In the genomic region with DNA sequence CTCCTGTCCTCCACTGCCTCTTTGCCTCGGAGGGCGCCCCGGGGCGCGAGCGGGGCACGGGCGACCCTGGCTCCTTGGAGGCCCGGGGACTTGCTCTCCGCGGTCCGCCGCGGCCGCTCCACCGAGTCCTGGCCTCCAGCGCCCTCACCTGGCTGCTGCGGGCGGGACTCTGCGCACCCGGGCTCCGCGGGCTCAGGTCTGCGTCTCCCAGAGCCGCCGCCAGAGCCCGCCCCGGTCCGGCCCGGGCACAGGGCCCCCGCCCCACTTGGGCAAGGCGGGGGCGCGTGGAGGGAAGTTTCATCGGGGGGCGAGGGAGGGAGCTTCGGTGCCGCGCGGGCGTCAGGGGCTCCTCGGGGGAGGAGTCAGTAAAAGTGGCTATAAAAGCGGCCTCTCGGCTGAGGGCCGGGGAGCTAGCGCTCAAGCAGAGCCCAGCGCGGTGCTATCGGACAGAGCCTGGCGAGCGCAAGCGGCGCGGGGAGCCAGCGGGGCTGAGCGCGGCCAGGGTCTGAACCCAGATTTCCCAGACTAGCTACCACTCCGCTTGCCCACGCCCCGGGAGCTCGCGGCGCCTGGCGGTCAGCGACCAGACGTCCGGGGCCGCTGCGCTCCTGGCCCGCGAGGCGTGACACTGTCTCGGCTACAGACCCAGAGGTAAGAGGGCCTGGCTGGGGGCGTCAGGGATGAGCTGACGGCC, we compare ENCODE assay signal across 7 cellular contexts. TPM values are rescaled to one million over a fixed set of nuclear protein-coding genes. Genes with fewer than 3 reads are reported as not detected.
DNase-seq lines count a peak whose midpoint lies in the region; ATAC-seq and TF ChIP-seq lines count a peak whose summit lies in the region.

Gene CEMIP, plus strand, starts transcription at position 407 of the 694 bp plus-strand sequence. CDS start 94,510 bp downstream, outside the sequence.

- H3K27ac ChIP-seq in colonic mucosa: no peak within 1 kb of the TSS

- H3K4me3 ChIP-seq in GM06990 (replicated peaks; ENCODE audit: low read depth, low read length) (peak within 1 kb of the TSS; percentile 25), NB4 (ENCODE audit: low read depth, low read length) (no peak within 1 kb of the TSS), colonic mucosa (peak within 1 kb of the TSS; percentile 53), kidney epithelial cell (ENCODE audit: low read depth, low read length) (peak within 1 kb of the TSS; percentile 33)

- peaks cover 2% of the 10 kb centered on the region for H3K36me3 Mint-ChIP-seq in T-helper 17 cell (ENCODE audit: low read depth)

- H3K36me3 ChIP-seq in GM06990 (ENCODE audit: control insufficient read depth, insufficient read depth, low read length) (no peaks in the 10 kb centered on the region), colonic mucosa (no peaks in the 10 kb centered on the region), kidney epithelial cell (ENCODE audit: control insufficient read depth, insufficient read depth, low read length) (no peaks in the 10 kb centered on the region)

- no peak within 1 kb of the TSS for H3K27ac Mint-ChIP-seq in T-helper 17 cell

- H3K27me3 Mint-ChIP-seq in T-helper 17 cell: peaks cover 66% of the 10 kb centered on the region

- DNase-seq in GM06990 (ENCODE audit: extremely low read depth, insufficient read length): peak; percentile 66
- peak; percentile 36 for DNase-seq in NB4 (ENCODE audit: low read depth)
- peak in 1 of 3 donors; percentile 20 for DNase-seq in T-helper 17 cell
- DNase-seq in colonic mucosa: peak; percentile 84
- DNase-seq in kidney epithelial cell (ENCODE audit: low read depth): no peak
- peak; percentile 44 for DNase-seq in stimulated activated CD4-positive, alpha-beta T cell treated with anti-CD3 and anti-CD28 coated beads, Interleukin-12 subunit alpha, Interleukin-12 subunit beta, amount 100 ng/mL, for 4 hours
- DNase-seq in effector CD4-positive, alpha-beta T cell: no peak

- H3K9ac ChIP-seq in colonic mucosa (ENCODE audit: low read depth in 2 of 2, low read length in 2 of 2): peak within 1 kb of the TSS in 1 of 2 donors; percentile 19

- no peak for TF ChIP-seq POLR2A in NB4 (IDR thresholded peaks at IDR 0.05; ENCODE audit: extremely low read depth, insufficient read length)

- peaks cover 11% of the 10 kb centered on the region for H3K4me1 ChIP-seq in colonic mucosa

- peaks cover 2% of the 10 kb centered on the region for H3K27me3 ChIP-seq in GM06990 (replicated peaks; ENCODE audit: control insufficient read depth, insufficient read depth, low read length)
- peaks cover 17% of the 10 kb centered on the region for H3K27me3 ChIP-seq in colonic mucosa
- H3K27me3 ChIP-seq in kidney epithelial cell (ENCODE audit: control insufficient read depth, insufficient read depth, low read length): peaks cover 34% of the 10 kb centered on the region

- peaks cover 10% of the 10 kb centered on the region for H3K4me1 Mint-ChIP-seq in T-helper 17 cell

- peak; percentile 57 for ATAC-seq in T-helper 17 cell

- H3K9me3 ChIP-seq in T-helper 17 cell (ENCODE audit: control insufficient read depth, low read length, poor library complexity, severe bottlenecking) (no peaks in the 10 kb centered on the region), colonic mucosa (no peaks in the 10 kb centered on the region)

- TF ChIP-seq CTCF in GM06990 (IDR thresholded peaks at IDR 0.05; ENCODE audit: insufficient read depth, low read length, poor library complexity, severe bottlenecking) (peak; percentile 45), NB4 (IDR thresholded peaks at IDR 0.05; ENCODE audit: low read depth, low read length) (peak; percentile 12), colonic mucosa (IDR thresholded peaks at IDR 0.05) (peak; percentile 78), kidney epithelial cell (IDR thresholded peaks at IDR 0.05; ENCODE audit: insufficient read depth, low read length, poor library complexity, severe bottlenecking) (peak; percentile 44)

- intact Hi-C loops in colonic mucosa (cut with DNase I): loop anchor here (2.0 to 10.0 kb wide), 4 partner anchors 164 to 322 kb away; no protein-coding TSS in a partner anchor

- peak within 1 kb of the TSS; percentile 84 for H3K4me3 Mint-ChIP-seq in T-helper 17 cell

RNA-seq across cellular contexts. Expression of gene CEMIP, which starts in this region (rescaled TPM):
- total RNA-seq in T-helper 17 cell: under 1 TPM; 0.15 to 0.42 TPM
- total RNA-seq in colonic mucosa: 1 to 10 TPM; 2.1 to 2.9 TPM
- under 0.01 and 0.07 TPM in 2 replicates for total RNA-seq in kidney epithelial cell

Comparison
In these comparisons a context has a peak if more than half of its experiments do, and no peak if none do; other contexts are left out.
1. Peak in ATAC-seq in T-helper 17 cell; RNA of the gene not detected or under 1 TPM.
2. DNase-seq: peak in GM06990 (single experiment), NB4 (single experiment), colonic mucosa (single experiment) and stimulated activated CD4-positive, alpha-beta T cell treated with anti-CD3 and anti-CD28 coated beads, Interleukin-12 subunit alpha, Interleukin-12 subunit beta, amount 100 ng/mL, for 4 hours (single experiment); none in kidney epithelial cell (single experiment) and effector CD4-positive, alpha-beta T cell (single experiment).
3. CTCF ChIP-seq: peak in every context shown above with its lines; median percentile 78 in colonic mucosa; 45 in GM06990; 44 in kidney epithelial cell; 12 in NB4.